24 cellular contexts compared by ENCODE assay signal in genomic region chr5:14630706-14631105, GRCh38.
"Had no signal": no experiment of that assay in that cellular context is flagged by ENCODE, and none has a peak within 500 bp of the region (broad histone marks: within the 10 kb centered on the region; RNA-seq: fewer than 3 reads in every experiment).

No MANE protein-coding gene starts in this region.

- ATAC-seq: esophagus mucosa; gastrocnemius medialis; left ventricle myocardium superior; lower lobe of right lung; naive thymus-derived CD8-positive, alpha-beta T cell; psoas muscle; right cardiac atrium; stimulated activated memory B cell treated with anti-CD40 and anti-IgM and Interleukin-4, amounts not matched to agents 10 μg/mL and 1 μg/mL and 100 μg/mL, for 72 hours; stimulated activated naive CD8-positive, alpha-beta T cell treated with anti-CD3 and anti-CD28 coated beads, Interleukin-15, Interleukin-2, amounts not matched to agents 100 U/mL and 50 U/mL, for 24 hours had no signal

- H3K9me3 Mint-ChIP-seq: endodermal cell; nephron progenitor cell; stimulated activated memory B cell treated with anti-CD40 and anti-IgM and Interleukin-4, amounts not matched to agents 10 μg/mL and 1 μg/mL and 100 μg/mL, for 72 hours; type B pancreatic cell had no signal

- H3K27me3 Mint-ChIP-seq: stimulated activated memory B cell treated with anti-CD40 and anti-IgM and Interleukin-4, amounts not matched to agents 10 μg/mL and 1 μg/mL and 100 μg/mL, for 72 hours had no signal

- H3K4me1 Mint-ChIP-seq: endodermal cell; naive thymus-derived CD8-positive, alpha-beta T cell; stimulated activated memory B cell treated with anti-CD40 and anti-IgM and Interleukin-4, amounts not matched to agents 10 μg/mL and 1 μg/mL and 100 μg/mL, for 72 hours had no signal

- DNase-seq: dorsolateral prefrontal cortex; effector CD8-positive, alpha-beta T cell; endodermal cell; foreskin fibroblast; gastrocnemius medialis; head of caudate nucleus; left ventricle myocardium superior; lower lobe of right lung; naive thymus-derived CD8-positive, alpha-beta T cell; nephron progenitor cell; occipital lobe; ovary; posterior cingulate gyrus; psoas muscle; right cardiac atrium; spleen; stimulated activated CD4-positive, alpha-beta T cell treated with anti-CD3 and anti-CD28 coated beads, Interleukin-4, amount 100 ng/mL, for 4 hours; stimulated activated naive CD8-positive, alpha-beta T cell treated with anti-CD3 and anti-CD28 coated beads, Interleukin-15, Interleukin-2, amounts not matched to agents 100 U/mL and 50 U/mL, for 24 hours; substantia nigra; testis; tibial artery had no signal

- H3K36me3 Mint-ChIP-seq: stimulated activated memory B cell treated with anti-CD40 and anti-IgM and Interleukin-4, amounts not matched to agents 10 μg/mL and 1 μg/mL and 100 μg/mL, for 72 hours; type B pancreatic cell had no signal

- H3K27ac Mint-ChIP-seq: endodermal cell; naive thymus-derived CD8-positive, alpha-beta T cell; nephron progenitor cell; stimulated activated memory B cell treated with anti-CD40 and anti-IgM and Interleukin-4, amounts not matched to agents 10 μg/mL and 1 μg/mL and 100 μg/mL, for 72 hours; type B pancreatic cell had no signal

- H3K4me3 Mint-ChIP-seq: endodermal cell; naive thymus-derived CD8-positive, alpha-beta T cell; nephron progenitor cell; stimulated activated memory B cell treated with anti-CD40 and anti-IgM and Interleukin-4, amounts not matched to agents 10 μg/mL and 1 μg/mL and 100 μg/mL, for 72 hours; type B pancreatic cell had no signal
